ENCODE assay signal across 8 cellular contexts in genomic region chr14:33331176-33331949, GRCh38.
"Had no signal": no experiment of that assay in that cellular context is flagged by ENCODE, and none has a peak within 500 bp of the region (broad histone marks: within the 10 kb centered on the region; RNA-seq: fewer than 3 reads in every experiment).

No MANE protein-coding gene starts in this region.

- H3K4me1 Mint-ChIP-seq: IgD-negative memory B cell had no signal

- H3K9me3 ChIP-seq: HAP-1 had no signal

- H3K36me3 Mint-ChIP-seq: IgD-negative memory B cell had no signal

- ATAC-seq: HCT116 had no signal

- DNase-seq: GOT3, H7, KBM-7 had no signal

- H3K27ac ChIP-seq: KMS-11 had no signal

- H3K4me2 ChIP-seq: KMS-11 had no signal

- FAIRE-seq: HTR-8/SVneo had no signal

- H3K27me3 Mint-ChIP-seq: IgD-negative memory B cell had no signal

- H3K9ac ChIP-seq: KMS-11 had no signal

- H3K4me3 Mint-ChIP-seq: IgD-negative memory B cell had no signal

- H3K27ac Mint-ChIP-seq: IgD-negative memory B cell had no signal

- H3K36me3 ChIP-seq: HAP-1 had no signal

- H3K4me3 ChIP-seq: HAP-1 had no signal
